In genomic region chr7:76567753-76568152, GRCh38 we compare ENCODE assay signal across 5 cellular contexts. TPM values are rescaled to one million over a fixed set of nuclear protein-coding genes. Genes with fewer than 3 reads are reported as not detected.
"Had no signal": no experiment of that assay in that cellular context is flagged by ENCODE, and none has a peak within 500 bp of the region (broad histone marks: within the 10 kb centered on the region; RNA-seq: fewer than 3 reads in every experiment).

No MANE protein-coding gene starts in this region.

RNA-seq across cellular contexts. Expression of gene SPDYE16, which starts 24.7 kb away (rescaled TPM):
- total RNA-seq: NCI-H460, SK-MEL-5 had no signal

RNA-seq across cellular contexts. Expression of gene UPK3B, which starts 57.4 kb away (rescaled TPM):
- total RNA-seq: K562, SK-MEL-5 had no signal
- polyA plus RNA-seq: IgD-negative memory B cell, K562, SK-N-SH had no signal
